1 cellular context compared by ENCODE assay signal in genomic region chr10:35451103-35452016, GRCh38.
TF ChIP-seq lines count a peak whose summit lies in the region.

No MANE protein-coding gene starts in this region.

TF ChIP-seq in GM23338, 12 proteins besides CTCF, POLR2A, EP300 and RAD21 (continued from another document):
- TF ChIP-seq, protein P1, sequence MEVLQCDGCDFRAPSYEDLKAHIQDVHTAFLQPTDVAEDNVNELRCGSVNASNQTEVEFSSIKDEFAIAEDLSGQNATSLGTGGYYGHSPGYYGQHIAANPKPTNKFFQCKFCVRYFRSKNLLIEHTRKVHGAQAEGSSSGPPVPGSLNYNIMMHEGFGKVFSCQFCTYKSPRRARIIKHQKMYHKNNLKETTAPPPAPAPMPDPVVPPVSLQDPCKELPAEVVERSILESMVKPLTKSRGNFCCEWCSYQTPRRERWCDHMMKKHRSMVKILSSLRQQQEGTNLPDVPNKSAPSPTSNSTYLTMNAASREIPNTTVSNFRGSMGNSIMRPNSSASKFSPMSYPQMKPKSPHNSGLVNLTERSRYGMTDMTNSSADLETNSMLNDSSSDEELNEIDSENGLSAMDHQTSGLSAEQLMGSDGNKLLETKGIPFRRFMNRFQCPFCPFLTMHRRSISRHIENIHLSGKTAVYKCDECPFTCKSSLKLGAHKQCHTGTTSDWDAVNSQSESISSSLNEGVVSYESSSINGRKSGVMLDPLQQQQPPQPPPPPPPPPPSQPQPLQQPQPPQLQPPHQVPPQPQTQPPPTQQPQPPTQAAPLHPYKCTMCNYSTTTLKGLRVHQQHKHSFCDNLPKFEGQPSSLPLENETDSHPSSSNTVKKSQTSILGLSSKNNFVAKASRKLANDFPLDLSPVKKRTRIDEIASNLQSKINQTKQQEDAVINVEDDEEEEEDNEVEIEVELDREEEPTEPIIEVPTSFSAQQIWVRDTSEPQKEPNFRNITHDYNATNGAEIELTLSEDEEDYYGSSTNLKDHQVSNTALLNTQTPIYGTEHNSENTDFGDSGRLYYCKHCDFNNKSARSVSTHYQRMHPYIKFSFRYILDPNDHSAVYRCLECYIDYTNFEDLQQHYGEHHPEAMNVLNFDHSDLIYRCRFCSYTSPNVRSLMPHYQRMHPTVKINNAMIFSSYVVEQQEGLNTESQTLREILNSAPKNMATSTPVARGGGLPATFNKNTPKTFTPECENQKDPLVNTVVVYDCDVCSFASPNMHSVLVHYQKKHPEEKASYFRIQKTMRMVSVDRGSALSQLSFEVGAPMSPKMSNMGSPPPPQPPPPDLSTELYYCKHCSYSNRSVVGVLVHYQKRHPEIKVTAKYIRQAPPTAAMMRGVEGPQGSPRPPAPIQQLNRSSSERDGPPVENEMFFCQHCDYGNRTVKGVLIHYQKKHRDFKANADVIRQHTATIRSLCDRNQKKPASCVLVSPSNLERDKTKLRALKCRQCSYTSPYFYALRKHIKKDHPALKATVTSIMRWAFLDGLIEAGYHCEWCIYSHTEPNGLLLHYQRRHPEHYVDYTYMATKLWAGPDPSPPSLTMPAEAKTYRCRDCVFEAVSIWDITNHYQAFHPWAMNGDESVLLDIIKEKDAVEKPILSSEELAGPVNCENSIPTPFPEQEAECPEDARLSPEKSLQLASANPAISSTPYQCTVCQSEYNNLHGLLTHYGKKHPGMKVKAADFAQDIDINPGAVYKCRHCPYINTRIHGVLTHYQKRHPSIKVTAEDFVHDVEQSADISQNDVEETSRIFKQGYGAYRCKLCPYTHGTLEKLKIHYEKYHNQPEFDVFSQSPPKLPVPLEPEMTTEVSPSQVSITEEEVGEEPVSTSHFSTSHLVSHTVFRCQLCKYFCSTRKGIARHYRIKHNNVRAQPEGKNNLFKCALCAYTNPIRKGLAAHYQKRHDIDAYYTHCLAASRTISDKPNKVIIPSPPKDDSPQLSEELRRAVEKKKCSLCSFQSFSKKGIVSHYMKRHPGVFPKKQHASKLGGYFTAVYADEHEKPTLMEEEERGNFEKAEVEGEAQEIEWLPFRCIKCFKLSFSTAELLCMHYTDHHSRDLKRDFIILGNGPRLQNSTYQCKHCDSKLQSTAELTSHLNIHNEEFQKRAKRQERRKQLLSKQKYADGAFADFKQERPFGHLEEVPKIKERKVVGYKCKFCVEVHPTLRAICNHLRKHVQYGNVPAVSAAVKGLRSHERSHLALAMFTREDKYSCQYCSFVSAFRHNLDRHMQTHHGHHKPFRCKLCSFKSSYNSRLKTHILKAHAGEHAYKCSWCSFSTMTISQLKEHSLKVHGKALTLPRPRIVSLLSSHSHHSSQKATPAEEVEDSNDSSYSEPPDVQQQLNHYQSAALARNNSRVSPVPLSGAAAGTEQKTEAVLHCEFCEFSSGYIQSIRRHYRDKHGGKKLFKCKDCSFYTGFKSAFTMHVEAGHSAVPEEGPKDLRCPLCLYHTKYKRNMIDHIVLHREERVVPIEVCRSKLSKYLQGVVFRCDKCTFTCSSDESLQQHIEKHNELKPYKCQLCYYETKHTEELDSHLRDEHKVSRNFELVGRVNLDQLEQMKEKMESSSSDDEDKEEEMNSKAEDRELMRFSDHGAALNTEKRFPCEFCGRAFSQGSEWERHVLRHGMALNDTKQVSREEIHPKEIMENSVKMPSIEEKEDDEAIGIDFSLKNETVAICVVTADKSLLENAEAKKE (CRISPR knock-in tag; IDR thresholded peaks at IDR 0.05) = no peak
- TF ChIP-seq POLR2AphosphoS5 (IDR thresholded peaks at IDR 0.05; ENCODE audit: low read depth) (no peak), ETS1 (IDR thresholded peaks at IDR 0.05) (no peak)
